ENCODE assay signal across 8 cellular contexts in genomic region chr21:35204850-35205564, GRCh38.
DNase-seq lines count a peak whose midpoint lies in the region; ATAC-seq lines count a peak whose summit lies in the region.

No MANE protein-coding gene starts in this region.

- peaks cover 6% of the 10 kb centered on the region in 2 experiments for H3K9me3 ChIP-seq in CD4-positive, CD25-positive, alpha-beta regulatory T cell (ENCODE audit: control insufficient read depth in 2 of 2, low read length in 2 of 2)
- no peaks in the 10 kb centered on the region for H3K9me3 ChIP-seq in right cardiac atrium (ENCODE audit: control insufficient read depth, low read length)

- 26% methylated on average over 20 of the region's 20 CpGs for WGBS in right cardiac atrium

- peaks cover 0 to 21% (median 16%) of the 10 kb centered on the region in 4 donors for H3K4me1 Mint-ChIP-seq in CD4-positive, CD25-positive, alpha-beta regulatory T cell
- peaks cover 35% of the 10 kb centered on the region for H3K4me1 Mint-ChIP-seq in activated naive CD4-positive, alpha-beta T cell treated with anti-CD3 and anti-CD28 coated beads, Interleukin-2, amount 50 U/mL, for 24 hours

- peak overlapping the region; percentile 11 to 75 (median 56) for H3K27ac Mint-ChIP-seq in CD4-positive, CD25-positive, alpha-beta regulatory T cell
- H3K27ac Mint-ChIP-seq in activated naive CD4-positive, alpha-beta T cell treated with anti-CD3 and anti-CD28 coated beads, Interleukin-2, amount 50 U/mL, for 24 hours = peak overlapping the region; percentile 90

- no peaks in the 10 kb centered on the region for H3K36me3 ChIP-seq in CD4-positive, CD25-positive, alpha-beta regulatory T cell (ENCODE audit: control insufficient read depth, insufficient read depth, low read length)

- peaks cover 0 to 8% (median 2%) of the 10 kb centered on the region in 7 donors for H3K9me3 Mint-ChIP-seq in CD4-positive, CD25-positive, alpha-beta regulatory T cell
- peaks cover 5% of the 10 kb centered on the region for H3K9me3 Mint-ChIP-seq in activated naive CD4-positive, alpha-beta T cell treated with anti-CD3 and anti-CD28 coated beads, Interleukin-2, amount 50 U/mL, for 24 hours

- H3K27me3 Mint-ChIP-seq in CD4-positive, CD25-positive, alpha-beta regulatory T cell = peaks cover 14% of the 10 kb centered on the region
- no peaks in the 10 kb centered on the region for H3K27me3 Mint-ChIP-seq in activated naive CD4-positive, alpha-beta T cell treated with anti-CD3 and anti-CD28 coated beads, Interleukin-2, amount 50 U/mL, for 24 hours

- intact Hi-C loops in right cardiac atrium (cut with DNase I) = loop anchor here in 1 of 4 donors (10.0 kb wide), 1 partner anchor 310 kb away; no protein-coding TSS in a partner anchor

- no peak overlapping the region for H3K27ac ChIP-seq in CD4-positive, CD25-positive, alpha-beta regulatory T cell (ENCODE audit: insufficient read depth, low read length, poor library complexity, severe bottlenecking)
- H3K27ac ChIP-seq in right cardiac atrium (ENCODE audit: low read length) = peak overlapping the region; percentile 32

- peak; percentile 34 to 53 for ATAC-seq in CD4-positive, CD25-positive, alpha-beta regulatory T cell (ENCODE audit: low read depth in 2 of 2)
- ATAC-seq in right cardiac atrium (peak; percentile 83 to 92), HG02870 (IDR thresholded peaks at IDR 0.05; ENCODE audit: unreplicated experiment) (no peak), GM18870 (IDR thresholded peaks at IDR 0.05; ENCODE audit: unreplicated experiment) (no peak)

- peaks cover 8% of the 10 kb centered on the region for H3K27me3 ChIP-seq in CD4-positive, CD25-positive, alpha-beta regulatory T cell (ENCODE audit: control insufficient read depth, insufficient read depth, low read length)
- no peaks in the 10 kb centered on the region for H3K27me3 ChIP-seq in right cardiac atrium (ENCODE audit: control insufficient read depth, insufficient read depth)

- no peaks in the 10 kb centered on the region for H3K36me3 Mint-ChIP-seq in CD4-positive, CD25-positive, alpha-beta regulatory T cell
- H3K36me3 Mint-ChIP-seq in activated naive CD4-positive, alpha-beta T cell treated with anti-CD3 and anti-CD28 coated beads, Interleukin-2, amount 50 U/mL, for 24 hours = no peaks in the 10 kb centered on the region

- peak overlapping the region; percentile 87 for H3K4me3 ChIP-seq in CD4-positive, CD25-positive, alpha-beta regulatory T cell (ENCODE audit: low read depth, low read length)
- peak overlapping the region; percentile 27 for H3K4me3 ChIP-seq in right cardiac atrium (ENCODE audit: low read length)
- no peak overlapping the region for H3K4me3 ChIP-seq in skeletal muscle cell (ENCODE audit: low read depth, low read length)

- DNase-seq in CD4-positive, CD25-positive, alpha-beta regulatory T cell = peak in 2 of 3 donors; percentile 21 to 47
- peak; percentile 56 for DNase-seq in NAMALWA (ENCODE audit: low spot score)
- DNase-seq in right cardiac atrium = peak; percentile 88 to 91 (median 91)
- peak; percentile 87 for DNase-seq in skeletal muscle cell (ENCODE audit: low read depth)
- no peak for DNase-seq in islet precursor cell

- peak overlapping the region in 3 of 4 donors; percentile 68 to 87 (median 81) for H3K4me3 Mint-ChIP-seq in CD4-positive, CD25-positive, alpha-beta regulatory T cell
- peak overlapping the region; percentile 89 for H3K4me3 Mint-ChIP-seq in activated naive CD4-positive, alpha-beta T cell treated with anti-CD3 and anti-CD28 coated beads, Interleukin-2, amount 50 U/mL, for 24 hours

- H3K4me1 ChIP-seq in CD4-positive, CD25-positive, alpha-beta regulatory T cell (ENCODE audit: control insufficient read depth, insufficient read depth, low read length, poor library complexity, severe bottlenecking) = peaks cover 12% of the 10 kb centered on the region
- H3K4me1 ChIP-seq in right cardiac atrium (ENCODE audit: control insufficient read depth, insufficient read depth, low read length) = peaks cover 5% of the 10 kb centered on the region

Comparison
In these comparisons a context has a peak if more than half of its experiments do, and no peak if none do; other contexts are left out.
1. ATAC-seq: peak in CD4-positive, CD25-positive, alpha-beta regulatory T cell (2 of 2) and right cardiac atrium (2 of 2); none in HG02870 (single experiment) and GM18870 (single experiment).